ENCODE assay signal across 8 cellular contexts in genomic region chr15:40238927-40239591, GRCh38. TPM values are rescaled to one million over a fixed set of nuclear protein-coding genes. Genes with fewer than 3 reads are reported as not detected.
DNase-seq lines count a peak whose midpoint lies in the region; ATAC-seq, FAIRE-seq and TF ChIP-seq lines count a peak whose summit lies in the region.

PAK6 (plus strand) TSS chr15:40239063; CDS start chr15:40264786, 25,723 bp downstream.

- DNase-seq in SJSA1 (ENCODE audit: low read depth in 1 of 2, low spot score in 2 of 2) (peak in 1 of 2 experiments; percentile 16), choroid plexus epithelial cell (ENCODE audit: low read depth) (peak; percentile 45), HepG2 (ENCODE audit: low spot score) (no peak), NCI-H774 (lab: John Stamatoyannopoulos, UW) (no peak)
- DNase-seq in stimulated activated CD4-positive, alpha-beta T cell treated with anti-CD3 and anti-CD28 coated beads, Interleukin-4, amount 100 ng/mL, for 1 hour: peak; percentile 45

- peak within 1 kb of the TSS in 5 of 11 experiments; percentile 8 to 68 (median 14); a peak in 6 of 22 replicates for H3K27ac ChIP-seq in BLaER1 treated with 17β-estradiol and CSF1 and Interleukin-3, amounts not matched to agents 10 nM and 100 nM
- H3K27ac ChIP-seq in SJSA1: no peak within 1 kb of the TSS; the same call in 1 of the 2 replicates
- no peak within 1 kb of the TSS for H3K27ac ChIP-seq in HepG2 (ENCODE audit: extremely low read length, insufficient read depth, low read length)

- no peaks in the 10 kb centered on the region for H4K20me1 ChIP-seq in BLaER1 treated with 17β-estradiol and CSF1 and Interleukin-3, amounts not matched to agents 10 nM and 100 nM
- H4K20me1 ChIP-seq in HepG2 (ENCODE audit: insufficient read depth, low read length): no peaks in the 10 kb centered on the region

- H2AFZ ChIP-seq in HepG2 (ENCODE audit: low read length): no peak within 1 kb of the TSS

- CTCF ChIA-PET in HepG2 (lab: Yijun Ruan, JAX; ENCODE audit: low intra/inter-chr PET ratio, low total read pairs): no interaction called here

- FAIRE-seq in HepG2 (lab: Jason Lieb, UNC): no peak

- in situ Hi-C loops in HepG2 (cut with HindIII; ENCODE audit: extremely low pct_ligation_motif_present, low pct_unique_long_range_greater_than_20kb): no loop called here

- ATAC-seq in HG03342 (IDR thresholded peaks at IDR 0.05; ENCODE audit: unreplicated experiment) (peak; percentile 46), HepG2 (peak; percentile 81), GM18870 (IDR thresholded peaks at IDR 0.05; ENCODE audit: unreplicated experiment) (no peak)

- WGBS in HepG2 (ENCODE audit: low lambda C conversion rate): 18% methylated on average over 15 of the region's 36 CpGs

- H3K79me2 ChIP-seq in HepG2 (ENCODE audit: insufficient read depth, low read length): no peaks in the 10 kb centered on the region

- BruUV-seq in HepG2 (replicated peaks; lab: Mats Ljungman, UMichigan): no TSS peak

- TF ChIP-seq RAD21 in HepG2 (CRISPR knock-in tag; IDR thresholded peaks at IDR 0.05): no peak

- H3K27me3 ChIP-seq in BLaER1 treated with 17β-estradiol and CSF1 and Interleukin-3, amounts not matched to agents 10 nM and 100 nM: peaks cover 0 to 14% (median 9%) of the 10 kb centered on the region in 11 experiments; a peak in 6 of 22 replicates
- H3K27me3 ChIP-seq in SJSA1 (replicated peaks) (no peaks in the 10 kb centered on the region), HepG2 (ENCODE audit: control insufficient read depth in 1 of 2, insufficient read depth in 2 of 2, low read length in 2 of 2) (peaks cover 9 to 50% of the 10 kb centered on the region in 2 experiments; a peak in 4 of 5 replicates)

- TF ChIP-seq EP300 in HepG2 (IDR thresholded peaks at IDR 0.05; ENCODE audit: low read depth in 2 of 2, low read length in 2 of 2) (no peak), HepG2 (CRISPR knock-in tag; IDR thresholded peaks at IDR 0.05; ENCODE audit: borderline replicate concordance) (no peak)

- peak within 1 kb of the TSS in 10 of 11 experiments; percentile 51 to 66 (median 60); a peak in 21 of 22 replicates for H3K9ac ChIP-seq in BLaER1 treated with 17β-estradiol and CSF1 and Interleukin-3, amounts not matched to agents 10 nM and 100 nM
- no peak within 1 kb of the TSS for H3K9ac ChIP-seq in HepG2 (ENCODE audit: insufficient read depth, low read depth, low read length)

- H3K4me1 ChIP-seq in BLaER1 treated with 17β-estradiol and CSF1 and Interleukin-3, amounts not matched to agents 10 nM and 100 nM: peaks cover 45 to 66% (median 50%) of the 10 kb centered on the region in 10 experiments
- H3K4me1 ChIP-seq in SJSA1 (replicated peaks): peaks cover 12% of the 10 kb centered on the region
- peaks cover 14% of the 10 kb centered on the region for H3K4me1 ChIP-seq in HepG2 (ENCODE audit: insufficient read depth, low read length)

- TF ChIP-seq POLR2A in HepG2 (IDR thresholded peaks at IDR 0.05; ENCODE audit: insufficient read depth in 1 of 2, low read depth in 2 of 2, low read length in 2 of 2): no peak

- H3K4me2 ChIP-seq in BLaER1 treated with 17β-estradiol and CSF1 and Interleukin-3, amounts not matched to agents 10 nM and 100 nM: peak within 1 kb of the TSS; percentile 83 to 97 (median 94)
- H3K4me2 ChIP-seq in HepG2 (ENCODE audit: low read depth, low read length): peak within 1 kb of the TSS; percentile 68

- POLR2A ChIA-PET in HepG2 (lab: Yijun Ruan, JAX): no interaction called here

- H3K36me3 ChIP-seq in BLaER1 treated with 17β-estradiol and CSF1 and Interleukin-3, amounts not matched to agents 10 nM and 100 nM: 0 out of 22 replicates have a peak, but pooled peaks cover 0 to 2% (median 0%) of the 10 kb centered on the region in 11 experiments
- no peaks in the 10 kb centered on the region for H3K36me3 ChIP-seq in SJSA1
- H3K36me3 ChIP-seq in HepG2 (replicated peaks in 1 of 2; ENCODE audit: control insufficient read depth in 1 of 2, insufficient read depth in 2 of 2, low read length in 2 of 2): no peaks in the 10 kb centered on the region

- peak within 1 kb of the TSS; percentile 27 to 65 (median 48); a peak in 17 of 20 replicates for H3K4me3 ChIP-seq in BLaER1 treated with 17β-estradiol and CSF1 and Interleukin-3, amounts not matched to agents 10 nM and 100 nM
- H3K4me3 ChIP-seq in SJSA1: peak within 1 kb of the TSS; percentile 27
- H3K4me3 ChIP-seq in choroid plexus epithelial cell (ENCODE audit: low read depth, low read length): peak within 1 kb of the TSS; percentile 53
- peak within 1 kb of the TSS in 2 of 3 experiments; percentile 18 to 41; a peak in 2 of 6 replicates for H3K4me3 ChIP-seq in HepG2 (replicated peaks in 1 of 3; ENCODE audit: insufficient read depth in 1 of 3, low read depth in 2 of 3, low read length in 3 of 3)

- TF ChIP-seq CTCF in choroid plexus epithelial cell (conservative IDR thresholded peaks at IDR 0.05; ENCODE audit: low read depth, low read length) (no peak), HepG2 (CRISPR knock-in tag; IDR thresholded peaks at IDR 0.05) (no peak)

- intact Hi-C loops in HepG2 (cut with micrococcal nuclease; ENCODE audit: unreplicated experiment): no loop called here

- H3K9me3 ChIP-seq in BLaER1 treated with 17β-estradiol and CSF1 and Interleukin-3, amounts not matched to agents 10 nM and 100 nM (replicated peaks in 1 of 11): no peaks in the 10 kb centered on the region
- H3K9me3 ChIP-seq in SJSA1 (replicated peaks) (0 out of 2 replicates have a peak, but pooled peaks cover 4% of the 10 kb centered on the region), HepG2 (ENCODE audit: low read length) (no peaks in the 10 kb centered on the region)

TF ChIP-seq in HepG2, 621 proteins besides CTCF, POLR2A, EP300 and RAD21 (continues in another document):
- peak; percentile 30; the same call in 1 of the 2 replicates for TF ChIP-seq UBTF (CRISPR knock-in tag; IDR thresholded peaks at IDR 0.05)

RNA-seq across cellular contexts. Expression of gene PAK6, which starts in this region (rescaled TPM):
- total RNA-seq in SJSA1 (2014; rRNA removed; shearing (Covaris generic)): 0.05 and 0.09 TPM in 2 replicates
- 0.07 TPM in 1 of 2 replicates, not detected in the other for total RNA-seq in HepG2 (2016; rRNA removed; fragmentation: Illumina TruSeq; extraction: Trizol)
- not detected in 2 replicates for total RNA-seq in HepG2 (2016; cell fraction: cytosol; rRNA removed; fragmentation: Illumina TruSeq; extraction: Trizol; ENCODE audit: low read depth)
- 0.09 TPM in 1 of 2 replicates, not detected in the other for total RNA-seq in HepG2 (2016; cell fraction: insoluble cytoplasmic fraction; rRNA removed; fragmentation: Illumina TruSeq; extraction: Trizol)
- not detected in 2 replicates for total RNA-seq in HepG2 (2016; cell fraction: membrane; rRNA removed; fragmentation: Illumina TruSeq; extraction: Trizol)
- total RNA-seq in HepG2 (2016; cell fraction: nucleus; rRNA removed; fragmentation: Illumina TruSeq; extraction: Trizol): not detected in 2 replicates
- polyA plus RNA-seq in HepG2 (2011; rRNA removed): 0.10 TPM in 1 of 2 replicates, not detected in the other
- 0.13 TPM in 1 of 2 replicates, not detected in the other for polyA plus RNA-seq in HepG2 (2011; cell fraction: cytosol; rRNA removed)
- polyA plus RNA-seq in HepG2 (2011; cell fraction: nucleus; rRNA removed): 0.11 TPM in 1 of 2 replicates, not detected in the other
- not detected in 2 replicates for polyA plus RNA-seq in HepG2 (2012)
- polyA plus RNA-seq in HepG2 (2016; cell fraction: cytosol; fragmentation: Illumina TruSeq; extraction: Trizol; ENCODE audit: low read depth): not detected in 2 replicates
- not detected in 2 replicates for polyA plus RNA-seq in HepG2 (2016; cell fraction: insoluble cytoplasmic fraction; fragmentation: Illumina TruSeq; extraction: Trizol; ENCODE audit: low read depth)
- not detected in 2 replicates for polyA plus RNA-seq in HepG2 (2016; cell fraction: membrane; fragmentation: Illumina TruSeq; extraction: Trizol; ENCODE audit: low read depth)
- polyA plus RNA-seq in HepG2 (2016; cell fraction: nucleus; fragmentation: Illumina TruSeq; extraction: Trizol; ENCODE audit: insufficient read depth, low read depth): 0.22 TPM in 1 of 2 replicates, not detected in the other
- polyA minus RNA-seq in HepG2 (2011; rRNA and poly(A)+ RNA removed; ENCODE audit: low replicate concordance): 0.23 TPM in 1 of 2 replicates, not detected in the other
- polyA minus RNA-seq in HepG2 (2011; cell fraction: cytosol; rRNA and poly(A)+ RNA removed): not detected in 2 replicates
- polyA minus RNA-seq in HepG2 (2011; cell fraction: nucleus; rRNA and poly(A)+ RNA removed): 0.52 TPM in 1 of 2 replicates, not detected in the other

Comparison
In these comparisons a context has a peak if more than half of its experiments do, and no peak if none do; other contexts are left out.
1. Peak in ATAC-seq, H3K4me3 ChIP-seq and H3K4me2 ChIP-seq in HepG2; RNA of the gene not detected or under 1 TPM.
2. DNase-seq: peak in choroid plexus epithelial cell (single experiment) and stimulated activated CD4-positive, alpha-beta T cell treated with anti-CD3 and anti-CD28 coated beads, Interleukin-4, amount 100 ng/mL, for 1 hour (single experiment); none in HepG2 (single experiment) and NCI-H774 (single experiment).
3. Peak in every context shown above with its lines, with median percentiles within 50 percentile points of each other: H3K4me3 ChIP-seq.